8 cellular contexts compared by ENCODE assay signal in genomic region chr5:81077105-81077504, GRCh38.
"Had no signal": no experiment of that assay in that cellular context is flagged by ENCODE, and none has a peak within 500 bp of the region (broad histone marks: within the 10 kb centered on the region; RNA-seq: fewer than 3 reads in every experiment).

No MANE protein-coding gene starts in this region.

- H3K4me3 ChIP-seq: GM12878 had no signal

- ATAC-seq: GM12878 had no signal

- DNase-seq: GDM1, GF-D8 had no signal

- FAIRE-seq: G401.6, GM12878, GM12891, GM12892, GM18507, GM19239 had no signal
